Comparison of ENCODE assay signal across 17 cellular contexts in the genomic region with DNA sequence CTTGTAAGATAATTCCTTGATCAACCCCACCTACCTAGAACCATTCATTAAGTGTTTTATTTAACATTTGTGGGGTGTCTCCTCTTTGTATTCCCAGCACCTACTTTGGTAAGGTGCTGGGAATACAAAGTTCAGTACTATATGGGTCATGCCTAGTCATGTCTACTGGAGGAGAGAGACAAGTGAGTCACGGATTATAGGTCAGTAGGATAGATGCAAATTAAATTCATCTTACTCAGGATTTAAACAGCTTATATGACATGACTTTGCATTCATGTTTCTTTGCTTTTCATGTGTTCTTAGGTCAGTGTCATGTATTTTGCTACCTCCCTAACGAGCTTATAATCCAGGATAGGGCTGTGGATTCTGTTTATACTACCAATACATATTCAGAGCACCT. TPM values are rescaled to one million over a fixed set of nuclear protein-coding genes. Genes with fewer than 3 reads are reported as not detected.
A peak's percentile ranks its signal among the peaks of the same experiment; 100 is the strongest.
DNase-seq lines count a peak whose midpoint lies in the region; ATAC-seq and TF ChIP-seq lines count a peak whose summit lies in the region.
"Had no signal": no experiment of that assay in that cellular context is flagged by ENCODE, and none has a peak within 500 bp of the region (broad histone marks: within the 10 kb centered on the region; RNA-seq: fewer than 3 reads in every experiment).

No MANE protein-coding gene starts in this region.

- H3K9ac ChIP-seq in HCT116 (ENCODE audit: low read length), result peak overlapping the region; percentile 23; the same call in 1 of the 2 replicates
- peak overlapping the region; percentile 25 for H3K9ac ChIP-seq in smooth muscle cell (ENCODE audit: low read depth)

- no peaks in the 10 kb centered on the region for H3K9me2 ChIP-seq in HCT116 (ENCODE audit: insufficient read depth)

- TF ChIP-seq CTCF in HCT116 (IDR thresholded peaks at IDR 0.05 in 2 of 3, conservative IDR thresholded peaks at IDR 0.05 in 1 of 3; ENCODE audit: borderline replicate concordance in 1 of 3, insufficient read depth in 1 of 3, low read depth in 2 of 3, low read length in 2 of 3), result no peak
- no peak for TF ChIP-seq CTCF in WERI-Rb-1 (IDR thresholded peaks at IDR 0.05; ENCODE audit: low read depth, low read length)
- TF ChIP-seq CTCF in smooth muscle cell (IDR thresholded peaks at IDR 0.05; ENCODE audit: borderline replicate concordance, insufficient read depth, poor library complexity, severe bottlenecking), result no peak

- no peak for DNase-seq in HCT116 (ENCODE audit: low read depth, low spot score)
- no peak for DNase-seq in WERI-Rb-1
- peak; percentile 59 for DNase-seq in fibroblast of peridontal ligament (ENCODE audit: extremely low read depth)
- no peak for DNase-seq in smooth muscle cell (lab: John Stamatoyannopoulos, UW; ENCODE audit: unreplicated experiment)
- DNase-seq in putamen (ENCODE audit: low spot score), result no peak
- DNase-seq: activated CD4-positive, alpha-beta T cell treated with anti-CD3 and anti-CD28 coated beads for 48 hours; activated T-cell treated with anti-CD3 and anti-CD28 coated beads, Interleukin-2, amount 50 U/mL, for 4 hours; anterior cingulate cortex; CD4-positive, alpha-beta T cell; GF-D8; naive thymus-derived CD4-positive, alpha-beta T cell; NCI-H1930; NCI-H69; Right ventricle myocardium superior; stimulated activated CD4-positive, alpha-beta T cell treated with anti-CD3 and anti-CD28 coated beads, Interleukin-1b, Interleukin-23, amount 100 ng/mL, for 48 hours had no signal

- POLR2A ChIA-PET in HCT116 (lab: Charles Lee), result interaction anchor here (1.0 to 1.7 kb wide), 2 partner anchors 23 to 127 kb away, joined by 3 read pairs; no protein-coding TSS in a partner anchor

- no peak for TF ChIP-seq RAD21 in HCT116 (IDR thresholded peaks at IDR 0.05; ENCODE audit: low read depth)

- H2AFZ ChIP-seq in HCT116 (ENCODE audit: low read depth, low read length, poor library complexity, severe bottlenecking) (no peak overlapping the region), smooth muscle cell (ENCODE audit: low read depth) (no peak overlapping the region)

- intact Hi-C loops in HCT116 (cut with micrococcal nuclease), result no loop called here

- H3K79me2 ChIP-seq in HCT116 (ENCODE audit: insufficient read depth, low read length), result peaks cover 9% of the 10 kb centered on the region
- H3K79me2 ChIP-seq in smooth muscle cell (ENCODE audit: low read depth), result peaks cover 24% of the 10 kb centered on the region

- RAD21 ChIA-PET in HCT116 (lab: Charles Lee; ENCODE audit: low non-redundant PET in 1 of 2, low total read pairs in 2 of 2, uncharacterized antibody in 2 of 2, unreplicated experiment in 2 of 2), result no interaction called here

- H3K4me2 ChIP-seq in HCT116 (ENCODE audit: low read length) (peak overlapping the region; percentile 64), smooth muscle cell (peak overlapping the region; percentile 21)

- no TSS peak for BruUV-seq in HCT116 (replicated peaks; lab: Mats Ljungman, UMichigan)

- H3K4me1 ChIP-seq in HCT116 (ENCODE audit: control insufficient read depth in 1 of 2, insufficient read depth in 2 of 2, low read length in 2 of 2) (peaks cover 28 to 45% of the 10 kb centered on the region in 2 experiments), smooth muscle cell (ENCODE audit: low read depth) (peaks cover 9% of the 10 kb centered on the region)

- CTCF ChIA-PET in HCT116 (lab: Charles Lee), result interaction anchor here (1.7 kb wide), 1 partner anchor 288 kb away, joined by 5 read pairs; no protein-coding TSS in a partner anchor

- H4K20me1 ChIP-seq in HCT116 (ENCODE audit: insufficient read depth), result no peaks in the 10 kb centered on the region
- H4K20me1 ChIP-seq in smooth muscle cell (ENCODE audit: low read depth), result no peaks in the 10 kb centered on the region

- H3K27ac ChIP-seq in HCT116 (ENCODE audit: low read depth, low read length) (peak overlapping the region; percentile 46), WERI-Rb-1 (peak overlapping the region; percentile 78), smooth muscle cell (ENCODE audit: low read depth) (peak overlapping the region; percentile 71)

- H3K36me3 ChIP-seq in HCT116 (ENCODE audit: control insufficient read depth in 1 of 2, insufficient read depth in 2 of 2, low read length in 2 of 2), result no peaks in the 10 kb centered on the region
- H3K36me3 ChIP-seq in WERI-Rb-1, result peaks cover 11% of the 10 kb centered on the region
- no peaks in the 10 kb centered on the region for H3K36me3 ChIP-seq in smooth muscle cell (ENCODE audit: low read depth)

- H3K4me3 ChIP-seq in HCT116 (replicated peaks in 1 of 2; ENCODE audit: low read depth in 1 of 2, low read length in 2 of 2) (no peak overlapping the region), WERI-Rb-1 (ENCODE audit: low read depth, low read length) (no peak overlapping the region), smooth muscle cell (no peak overlapping the region)

- no peak for ATAC-seq in HCT116
- no peak for ATAC-seq in HG03135 (IDR thresholded peaks at IDR 0.05; ENCODE audit: unreplicated experiment)
- ATAC-seq in HG03108 (IDR thresholded peaks at IDR 0.05; ENCODE audit: unreplicated experiment), result no peak
- ATAC-seq: activated T-cell treated with anti-CD3 and anti-CD28 coated beads, Interleukin-2, amount 50 U/mL, for 4 hours; naive thymus-derived CD4-positive, alpha-beta T cell had no signal

- TF ChIP-seq POLR2A in HCT116 (IDR thresholded peaks at IDR 0.05; ENCODE audit: borderline replicate concordance, extremely low read depth, insufficient read depth, insufficient read length), result no peak

- H3K9me3 ChIP-seq in HCT116 (ENCODE audit: control insufficient read depth in 1 of 2, insufficient read depth in 1 of 2, low read depth in 1 of 2, low read length in 2 of 2) (no peaks in the 10 kb centered on the region), WERI-Rb-1 (ENCODE audit: severe bottlenecking) (no peaks in the 10 kb centered on the region), smooth muscle cell (replicated peaks; ENCODE audit: low read depth) (no peaks in the 10 kb centered on the region)

- H3K27me3 ChIP-seq in HCT116 (ENCODE audit: insufficient read depth, low read length), result no peaks in the 10 kb centered on the region
- no peaks in the 10 kb centered on the region for H3K27me3 ChIP-seq in WERI-Rb-1 (ENCODE audit: insufficient read depth, low read depth, severe bottlenecking)
- H3K27me3 ChIP-seq in smooth muscle cell (ENCODE audit: low read depth), result no peaks in the 10 kb centered on the region

- H3F3A ChIP-seq in smooth muscle cell (ENCODE audit: low read depth), result peaks cover 7% of the 10 kb centered on the region

- WGBS in smooth muscle cell (ENCODE audit: low lambda C conversion rate), result 77% methylated on average over 2 of the region's 2 CpGs

TF ChIP-seq in HCT116, 20 proteins besides CTCF, POLR2A, EP300 and RAD21:
- no peak for TF ChIP-seq SP1 (IDR thresholded peaks at IDR 0.05; ENCODE audit: low read depth)
- TF ChIP-seq YY1 (IDR thresholded peaks at IDR 0.05; ENCODE audit: extremely low read depth, insufficient replicate concordance, low read depth, low read length), result no peak
- no peak for TF ChIP-seq EGR1 (IDR thresholded peaks at IDR 0.05; ENCODE audit: low read depth)
TF ChIP-seq in HCT116: peak in this region for 0.

RNA-seq across cellular contexts. Expression of a gene that starts 3.4 kb away (rescaled TPM):
- total RNA-seq in HCT116 (2021; ENCODE audit: unreplicated experiment), result 56.6 TPM
- polyA plus RNA-seq in HCT116 (2012), result 28.8 and 36.3 TPM in 2 replicates
- 122 and 144 TPM in 2 replicates for total RNA-seq in smooth muscle cell
- polyA plus RNA-seq in smooth muscle cell, result 176 and 266 TPM in 2 replicates

RNA-seq across cellular contexts. Expression of a gene that starts 7.9 kb away (rescaled TPM):
- 17.1 TPM for total RNA-seq in HCT116 (2021; ENCODE audit: unreplicated experiment)
- 17.3 and 18.8 TPM in 2 replicates for polyA plus RNA-seq in HCT116 (2012)
- total RNA-seq in smooth muscle cell, result 279 and 332 TPM in 2 replicates
- 285 and 495 TPM in 2 replicates for polyA plus RNA-seq in smooth muscle cell

RNA-seq across cellular contexts. Expression of a gene that starts 27.5 kb away (rescaled TPM):
- total RNA-seq in HCT116 (2021; ENCODE audit: unreplicated experiment) (89.5 TPM), smooth muscle cell (12.1 and 15.6 TPM in 2 replicates)
- polyA plus RNA-seq in HCT116 (2012), result 53.8 and 55.2 TPM in 2 replicates
- polyA plus RNA-seq in smooth muscle cell, result 21.1 and 23.3 TPM in 2 replicates

RNA-seq across cellular contexts. Expression of a gene that starts 27.8 kb away (rescaled TPM):
- total RNA-seq in HCT116 (2021; ENCODE audit: unreplicated experiment) (160 TPM), smooth muscle cell (97.2 and 118 TPM in 2 replicates)
- 403 and 404 TPM in 2 replicates for polyA plus RNA-seq in HCT116 (2012)
- 300 and 317 TPM in 2 replicates for polyA plus RNA-seq in smooth muscle cell

Comparison
In these comparisons a context has a peak if more than half of its experiments do, and no peak if none do; other contexts are left out.
1. RNA of a gene that starts 7.9 kb away (total RNA-seq): 279 to 332 TPM in smooth muscle cell; 17.1 TPM in HCT116 (single experiment); every median in the first group is over 10 times any median in the second.
2. Peak in every context shown above with its lines, with median percentiles within 50 percentile points of each other: H3K27ac ChIP-seq.